In genomic region chr4:86891785-86892638, GRCh38 we compare ENCODE assay signal across 8 cellular contexts. TPM values are rescaled to one million over a fixed set of nuclear protein-coding genes. Genes with fewer than 3 reads are reported as not detected.
A peak's percentile ranks its signal among the peaks of the same experiment; 100 is the strongest.
DNase-seq lines count a peak whose midpoint lies in the region; ATAC-seq and TF ChIP-seq lines count a peak whose summit lies in the region.

C4orf36 (minus strand) TSS chr4:86892422; CDS start chr4:86891520, 902 bp downstream.

- H3K36me3 ChIP-seq in fibroblast of lung (ENCODE audit: control insufficient read depth, insufficient read depth, low read length) (no peaks in the 10 kb centered on the region), muscle layer of colon (ENCODE audit: insufficient read depth, low read length) (no peaks in the 10 kb centered on the region), testis (ENCODE audit: low read depth, missing control alignments) (no peaks in the 10 kb centered on the region)

- H3K27ac ChIP-seq in fibroblast of lung (ENCODE audit: insufficient read depth, low read length) (peak within 1 kb of the TSS; percentile 70), muscle layer of colon (ENCODE audit: low read depth, low read length) (peak within 1 kb of the TSS; percentile 45), testis (peak within 1 kb of the TSS; percentile 7 to 64)

- peak within 1 kb of the TSS; percentile 94 for H2AFZ ChIP-seq in fibroblast of lung (ENCODE audit: low read length)

- no peaks in the 10 kb centered on the region for H3K79me2 ChIP-seq in fibroblast of lung (ENCODE audit: control insufficient read depth, insufficient read depth, low read length)

- TF ChIP-seq POLR2A in testis (IDR thresholded peaks at IDR 0.05) = no peak

- intact Hi-C loops in testis (cut with DNase I; ENCODE audit: low total_unique reads) = no loop called here

- H3K4me3 ChIP-seq in AG09309 (ENCODE audit: control insufficient read depth, low read depth, low read length) (peak within 1 kb of the TSS; percentile 88), fibroblast of lung (replicated peaks in 1 of 4; ENCODE audit: control extremely low read depth in 1 of 4, insufficient read depth in 1 of 4, low read depth in 3 of 4, low read length in 4 of 4) (peak within 1 kb of the TSS; percentile 72 to 86 (median 76)), muscle layer of colon (ENCODE audit: low read depth in 1 of 2, low read length in 2 of 2) (peak within 1 kb of the TSS; percentile 54 to 85), testis (peak within 1 kb of the TSS; percentile 58 to 83)

- H3K9me3 ChIP-seq in fibroblast of lung (ENCODE audit: control insufficient read depth, insufficient read depth, low read depth, low read length) (no peaks in the 10 kb centered on the region), muscle layer of colon (ENCODE audit: low read length) (no peaks in the 10 kb centered on the region), testis (no peaks in the 10 kb centered on the region)

- DNase-seq in AG09309 (ENCODE audit: low read depth) (no peak), NCI-H526 treated with DMSO at 0.1 percent for 48 hours (lab: John Stamatoyannopoulos, UW) (peak; percentile 53), fibroblast of lung (ENCODE audit: low read depth in 2 of 2) (peak; percentile 45 to 48), testis (peak; percentile 74)
- peak; percentile 35 for DNase-seq in activated T-cell treated with anti-CD3 and anti-CD28 coated beads, Interleukin-2, amount 50 U/mL, for 1 hour

- peak within 1 kb of the TSS; percentile 97 for H3K4me2 ChIP-seq in fibroblast of lung (ENCODE audit: extremely low read depth, insufficient read depth, low read length)

- H3K9ac ChIP-seq in fibroblast of lung (ENCODE audit: insufficient read depth, low read length) = peak within 1 kb of the TSS; percentile 71
- peak within 1 kb of the TSS; percentile 16 for H3K9ac ChIP-seq in muscle layer of colon (ENCODE audit: low read length)

- H4K20me1 ChIP-seq in fibroblast of lung (ENCODE audit: control insufficient read depth, extremely low read depth, insufficient read depth, low read length) = no peaks in the 10 kb centered on the region

- 0 to 1% methylated on average over 13 to 79 of the region's 83 CpGs for WGBS in testis, 2 donors

- ATAC-seq in GM18868 (IDR thresholded peaks at IDR 0.05; ENCODE audit: unreplicated experiment) = peak; percentile 72
- peak; percentile 60 for ATAC-seq in HG03196 (IDR thresholded peaks at IDR 0.05; ENCODE audit: unreplicated experiment)

- H3K27me3 ChIP-seq in fibroblast of lung (ENCODE audit: control insufficient read depth, insufficient read depth, low read length) (no peaks in the 10 kb centered on the region), muscle layer of colon (ENCODE audit: control insufficient read depth in 1 of 2, insufficient read depth in 2 of 2, low read length in 2 of 2) (no peaks in the 10 kb centered on the region), testis (no peaks in the 10 kb centered on the region)

- TF ChIP-seq CTCF in AG09309 (IDR thresholded peaks at IDR 0.05; ENCODE audit: control insufficient read depth, insufficient read depth, low read depth, low read length, missing control alignments) (no peak), fibroblast of lung (conservative IDR thresholded peaks at IDR 0.05 in 1 of 2, IDR thresholded peaks at IDR 0.05 in 1 of 2; ENCODE audit: low read depth in 1 of 2, low read length in 2 of 2) (no peak), testis (IDR thresholded peaks at IDR 0.05) (no peak)

- H3K4me1 ChIP-seq in fibroblast of lung (ENCODE audit: control insufficient read depth, extremely low read depth, insufficient read depth, low read length) (peaks cover 2% of the 10 kb centered on the region), muscle layer of colon (ENCODE audit: insufficient read depth, low read length) (peaks cover 6% of the 10 kb centered on the region), testis (no peaks in the 10 kb centered on the region)

RNA-seq across cellular contexts. Expression of gene C4orf36, which starts in this region (rescaled TPM):
- total RNA-seq in fibroblast of lung (2.8 and 6.3 TPM in 2 replicates), testis (10 to 100 TPM in 1 of 2 donors, 1 to 10 TPM in 1; 5.9 to 20.0 TPM)
- polyA plus RNA-seq in fibroblast of lung (0.98 and 1.5 TPM in 2 replicates), testis (ENCODE audit: insufficient read depth, low read depth, low replicate concordance) (26.4 TPM)
- 0.84 and 1.2 TPM in 2 replicates for polyA plus RNA-seq in fibroblast of lung (2012)
- not detected in 2 replicates for polyA minus RNA-seq in fibroblast of lung (ENCODE audit: low replicate concordance)

Comparison
In these comparisons a context has a peak if more than half of its experiments do, and no peak if none do; other contexts are left out.
1. RNA of gene C4orf36 (polyA plus RNA-seq): 26.4 TPM in testis (single experiment); 0.84 to 1.5 TPM in fibroblast of lung; every median in the first group is over 10 times any median in the second.
2. Peak in every context shown above with its lines, with median percentiles within 50 percentile points of each other: H3K4me3 ChIP-seq and H3K27ac ChIP-seq.